In genomic region chr11:61911124-61911700, GRCh38 we compare ENCODE assay signal across 1 cellular context.
TF ChIP-seq lines count a peak whose summit lies in the region.

No MANE protein-coding gene starts in this region.

TF ChIP-seq in IMR-90, 13 proteins besides CTCF, POLR2A, EP300 and RAD21:
- TF ChIP-seq RCOR1 (IDR thresholded peaks at IDR 0.05; ENCODE audit: insufficient replicate concordance, low read length) (no peak), FOS (IDR thresholded peaks at IDR 0.05; ENCODE audit: low read depth, low read length) (no peak), CHD1 (IDR thresholded peaks at IDR 0.05; ENCODE audit: low read depth, low read length) (no peak), USF2 (IDR thresholded peaks at IDR 0.05; ENCODE audit: low read depth, low read length) (no peak), RFX5 (IDR thresholded peaks at IDR 0.05; ENCODE audit: low read depth, low read length) (no peak), MAFK (IDR thresholded peaks at IDR 0.05; ENCODE audit: low read depth, low read length) (no peak), MXI1 (IDR thresholded peaks at IDR 0.05; ENCODE audit: borderline replicate concordance, low read depth, low read length) (no peak), BHLHE40 (IDR thresholded peaks at IDR 0.05; ENCODE audit: low read depth, low read length) (no peak), NFE2L2 (IDR thresholded peaks at IDR 0.05; ENCODE audit: low read depth, low read length) (no peak), ELK1 (IDR thresholded peaks at IDR 0.05; ENCODE audit: borderline replicate concordance, low read depth, low read length) (no peak), MAZ (IDR thresholded peaks at IDR 0.05; ENCODE audit: borderline replicate concordance, low read depth, low read length) (no peak), CEBPB (IDR thresholded peaks at IDR 0.05; ENCODE audit: low read depth, low read length) (no peak), SMC3 (IDR thresholded peaks at IDR 0.05; ENCODE audit: low read depth, low read length) (no peak)
